8 cellular contexts compared by ENCODE assay signal in genomic region chr2:128754246-128754724, GRCh38.
DNase-seq lines count a peak whose midpoint lies in the region; ATAC-seq, FAIRE-seq and TF ChIP-seq lines count a peak whose summit lies in the region.

No MANE protein-coding gene starts in this region.

- H3K27me3 ChIP-seq in cardiac muscle cell (no peaks in the 10 kb centered on the region), small intestine (ENCODE audit: control insufficient read depth in 2 of 2, insufficient read depth in 2 of 2, low read length in 2 of 2) (no peaks in the 10 kb centered on the region)

- H3K27ac ChIP-seq in cardiac muscle cell (no peak overlapping the region), small intestine (ENCODE audit: low read depth in 1 of 2, low read length in 1 of 2) (no peak overlapping the region)

- peak; percentile 98 for DNase-seq in NB4 (ENCODE audit: low read depth)
- DNase-seq in cardiac muscle cell (ENCODE audit: low read depth in 1 of 2, low spot score in 1 of 2), result peak; percentile 86 to 94
- no peak for DNase-seq in H4 (ENCODE audit: low spot score)
- DNase-seq in small intestine, result no peak
- DNase-seq in NCI-H2227 treated with DMSO at 0.1 percent for 48 hours (lab: John Stamatoyannopoulos, UW), result no peak
- no peak for DNase-seq in NCI-H1694 (lab: John Stamatoyannopoulos, UW)

- no peaks in the 10 kb centered on the region for H3K36me3 ChIP-seq in cardiac muscle cell
- H3K36me3 ChIP-seq in small intestine (ENCODE audit: control insufficient read depth in 2 of 2, insufficient read depth in 2 of 2, low read length in 2 of 2), result no peaks in the 10 kb centered on the region

- WGBS in small intestine, 3 donors, result 46 to 63% (median 54%) methylated on average over 6 of the region's 6 CpGs

- no peak for TF ChIP-seq CTCF in NB4 (IDR thresholded peaks at IDR 0.05; ENCODE audit: low read depth, low read length)
- TF ChIP-seq CTCF in cardiac muscle cell (IDR thresholded peaks at IDR 0.05; ENCODE audit: low read depth, low read length), result no peak

- no peak for FAIRE-seq in small intestine (lab: Jason Lieb, UNC)

- H3K4me1 ChIP-seq in cardiac muscle cell (ENCODE audit: low read depth), result peaks cover 41% of the 10 kb centered on the region
- H3K4me1 ChIP-seq in small intestine (ENCODE audit: control insufficient read depth in 2 of 2, insufficient read depth in 1 of 2, low read depth in 1 of 2, low read length in 1 of 2), result no peaks in the 10 kb centered on the region

- H3K4me3 ChIP-seq in NB4 (ENCODE audit: low read depth, low read length) (no peak overlapping the region), cardiac muscle cell (no peak overlapping the region), small intestine (ENCODE audit: low read depth in 1 of 2, low read length in 2 of 2) (no peak overlapping the region)

- TF ChIP-seq POLR2A in NB4 (IDR thresholded peaks at IDR 0.05; ENCODE audit: extremely low read depth, insufficient read length), result no peak

- ATAC-seq in GM18867 (IDR thresholded peaks at IDR 0.05; ENCODE audit: unreplicated experiment), result peak; percentile 94
- ATAC-seq in HG02642 (IDR thresholded peaks at IDR 0.05; ENCODE audit: poor library complexity, unreplicated experiment), result peak; percentile 96

- H3K9me3 ChIP-seq in cardiac muscle cell (ENCODE audit: low read depth) (no peaks in the 10 kb centered on the region), small intestine (ENCODE audit: control insufficient read depth, low read depth) (no peaks in the 10 kb centered on the region)

Comparison
In these comparisons a context has a peak if more than half of its experiments do, and no peak if none do; other contexts are left out.
1. DNase-seq: peak in NB4 (single experiment) and cardiac muscle cell (2 of 2); none in H4 (single experiment), small intestine (single experiment), NCI-H2227 treated with DMSO at 0.1 percent for 48 hours (single experiment) and NCI-H1694 (single experiment).